Comparison of ENCODE assay signal across 15 cellular contexts in the genomic region with DNA sequence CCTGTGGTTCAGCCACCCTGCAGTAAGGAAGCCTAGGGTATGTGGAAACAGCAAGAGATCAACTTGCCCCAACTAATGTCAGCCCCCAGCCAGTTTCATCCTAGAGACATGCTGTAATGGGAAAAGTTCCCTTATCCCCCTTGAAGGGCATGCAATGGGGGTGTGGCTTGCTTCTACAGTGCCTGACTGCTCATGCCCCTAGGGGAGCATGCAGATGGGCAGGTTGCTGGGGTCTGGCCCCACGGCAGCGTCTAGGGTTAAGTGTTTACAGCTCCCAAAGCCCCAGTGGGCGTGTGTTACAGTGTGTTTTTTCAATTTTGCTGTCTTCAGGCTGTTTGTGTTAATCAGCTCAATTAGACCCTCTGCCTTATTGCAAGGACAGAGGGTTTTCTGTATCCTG.
DNase-seq lines count a peak whose midpoint lies in the region; ATAC-seq and TF ChIP-seq lines count a peak whose summit lies in the region.
"Had no signal": no experiment of that assay in that cellular context is flagged by ENCODE, and none has a peak within 500 bp of the region (broad histone marks: within the 10 kb centered on the region; RNA-seq: fewer than 3 reads in every experiment).

No MANE protein-coding gene starts in this region.

- intact Hi-C loops in spleen (cut with DNase I; ENCODE audit: low total_unique reads) = no loop called here

- H3K36me3 Mint-ChIP-seq in GM23338 (ENCODE audit: low read depth) = no peaks in the 10 kb centered on the region
- H3K36me3 Mint-ChIP-seq: CD14-positive monocyte; CD8-positive, alpha-beta T cell had no signal

- no peaks in the 10 kb centered on the region for H3F3A ChIP-seq in GM23338 (replicated peaks; ENCODE audit: low read depth)

- H3K4me2 ChIP-seq in GM23338 = no peak overlapping the region
- H3K4me2 ChIP-seq: A549 had no signal

- H2AFZ ChIP-seq in GM23338 = peak overlapping the region; percentile 32; the same call in 1 of the 2 replicates

- no peaks in the 10 kb centered on the region for H3K9me2 ChIP-seq in GM23338 (ENCODE audit: insufficient read depth)

- 48 to 85% (median 68%) methylated on average over 3 of the region's 3 CpGs for WGBS in spleen, 5 donors

- H4K20me1 ChIP-seq in GM23338 (replicated peaks; ENCODE audit: insufficient read depth) = no peaks in the 10 kb centered on the region

- H3K4me3 ChIP-seq in GM23338 (no peak overlapping the region), spleen (no peak overlapping the region)
- H3K4me3 ChIP-seq: A549 had no signal

- no peak overlapping the region for H3K27ac ChIP-seq in GM23338 (ENCODE audit: low read depth)
- no peak overlapping the region for H3K27ac ChIP-seq in spleen
- H3K27ac ChIP-seq: A549, HL-60 had no signal

- H3K27me3 ChIP-seq in GM23338 (ENCODE audit: insufficient read depth) (no peaks in the 10 kb centered on the region), spleen (replicated peaks in 1 of 7) (no peaks in the 10 kb centered on the region)

- TF ChIP-seq POLR2A in spleen (IDR thresholded peaks at IDR 0.05) = no peak

- H3K9me3 ChIP-seq in spleen = peaks cover 0 to 31% (median 17%) of the 10 kb centered on the region in 8 donors
- H3K9me3 ChIP-seq: A549 had no signal

- H3K27ac Mint-ChIP-seq in GM23338 = no peak overlapping the region
- H3K27ac Mint-ChIP-seq: CD14-positive monocyte; CD8-positive, alpha-beta T cell; HFFc6 had no signal

- H3K36me3 ChIP-seq in GM23338 (ENCODE audit: insufficient read depth) = no peaks in the 10 kb centered on the region
- H3K36me3 ChIP-seq in spleen = no peaks in the 10 kb centered on the region

- ATAC-seq in GM23338 (peak; percentile 45; the same call in 2 of the 3 replicates), GM19467 (IDR thresholded peaks at IDR 0.05; ENCODE audit: unreplicated experiment) (no peak)
- ATAC-seq: A549; CD8-positive, alpha-beta T cell had no signal

- no peak overlapping the region for H3K4me3 Mint-ChIP-seq in GM23338
- H3K4me3 Mint-ChIP-seq: CD14-positive monocyte; CD8-positive, alpha-beta T cell; HFFc6 had no signal

- H3K79me2 ChIP-seq in GM23338 (replicated peaks; ENCODE audit: insufficient read depth) = no peaks in the 10 kb centered on the region

- H3K4me1 Mint-ChIP-seq in GM23338 = no peaks in the 10 kb centered on the region
- H3K4me1 Mint-ChIP-seq: CD14-positive monocyte had no signal

- peaks cover 4% of the 10 kb centered on the region; the same call in 1 of the 3 replicates for H3K9me3 Mint-ChIP-seq in GM23338

- no peak for TF ChIP-seq CTCF in GM23338 (conservative IDR thresholded peaks at IDR 0.05; ENCODE audit: low read depth in 2 of 2)
- no peak for TF ChIP-seq CTCF in spleen (IDR thresholded peaks at IDR 0.05 in 8 of 11, conservative IDR thresholded peaks at IDR 0.05 in 3 of 11)

- H3K4me1 ChIP-seq in GM23338 (ENCODE audit: insufficient read depth) (no peaks in the 10 kb centered on the region), spleen (no peaks in the 10 kb centered on the region)
- H3K4me1 ChIP-seq: A549 had no signal

- DNase-seq in GM23338 (ENCODE audit: low spot score) (no peak), NCI-H2171 treated with DMSO at 0.1 percent for 48 hours (lab: John Stamatoyannopoulos, UW) (peak; percentile 90), islet precursor cell (peak; percentile 50), spleen (peak; percentile 41), DMS114 treated with DMSO at 0.1 percent for 48 hours (lab: John Stamatoyannopoulos, UW; ENCODE audit: unreplicated experiment) (no peak), DMS53 (lab: John Stamatoyannopoulos, UW) (no peak)
- DNase-seq: CD8-positive, alpha-beta T cell; COR-L47; GOT3; HCEC 1CT; HFFc6 had no signal

- no peaks in the 10 kb centered on the region for H3K27me3 Mint-ChIP-seq in GM23338 (ENCODE audit: insufficient read depth, low read depth, poor library complexity)

TF ChIP-seq in GM23338, 12 proteins besides CTCF, POLR2A, EP300 and RAD21 (continues in another document):
- no peak for TF ChIP-seq EZH2 (IDR thresholded peaks at IDR 0.05; ENCODE audit: low read depth, unreplicated experiment)
- TF ChIP-seq, protein P1, sequence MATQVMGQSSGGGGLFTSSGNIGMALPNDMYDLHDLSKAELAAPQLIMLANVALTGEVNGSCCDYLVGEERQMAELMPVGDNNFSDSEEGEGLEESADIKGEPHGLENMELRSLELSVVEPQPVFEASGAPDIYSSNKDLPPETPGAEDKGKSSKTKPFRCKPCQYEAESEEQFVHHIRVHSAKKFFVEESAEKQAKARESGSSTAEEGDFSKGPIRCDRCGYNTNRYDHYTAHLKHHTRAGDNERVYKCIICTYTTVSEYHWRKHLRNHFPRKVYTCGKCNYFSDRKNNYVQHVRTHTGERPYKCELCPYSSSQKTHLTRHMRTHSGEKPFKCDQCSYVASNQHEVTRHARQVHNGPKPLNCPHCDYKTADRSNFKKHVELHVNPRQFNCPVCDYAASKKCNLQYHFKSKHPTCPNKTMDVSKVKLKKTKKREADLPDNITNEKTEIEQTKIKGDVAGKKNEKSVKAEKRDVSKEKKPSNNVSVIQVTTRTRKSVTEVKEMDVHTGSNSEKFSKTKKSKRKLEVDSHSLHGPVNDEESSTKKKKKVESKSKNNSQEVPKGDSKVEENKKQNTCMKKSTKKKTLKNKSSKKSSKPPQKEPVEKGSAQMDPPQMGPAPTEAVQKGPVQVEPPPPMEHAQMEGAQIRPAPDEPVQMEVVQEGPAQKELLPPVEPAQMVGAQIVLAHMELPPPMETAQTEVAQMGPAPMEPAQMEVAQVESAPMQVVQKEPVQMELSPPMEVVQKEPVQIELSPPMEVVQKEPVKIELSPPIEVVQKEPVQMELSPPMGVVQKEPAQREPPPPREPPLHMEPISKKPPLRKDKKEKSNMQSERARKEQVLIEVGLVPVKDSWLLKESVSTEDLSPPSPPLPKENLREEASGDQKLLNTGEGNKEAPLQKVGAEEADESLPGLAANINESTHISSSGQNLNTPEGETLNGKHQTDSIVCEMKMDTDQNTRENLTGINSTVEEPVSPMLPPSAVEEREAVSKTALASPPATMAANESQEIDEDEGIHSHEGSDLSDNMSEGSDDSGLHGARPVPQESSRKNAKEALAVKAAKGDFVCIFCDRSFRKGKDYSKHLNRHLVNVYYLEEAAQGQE (IDR thresholded peaks at IDR 0.05; ENCODE audit: unreplicated experiment) = no peak
- TF ChIP-seq JUNB (IDR thresholded peaks at IDR 0.05; ENCODE audit: unreplicated experiment) = no peak
- no peak for TF ChIP-seq ETS1 (IDR thresholded peaks at IDR 0.05)
- TF ChIP-seq NANOG (IDR thresholded peaks at IDR 0.05; ENCODE audit: borderline replicate concordance) = no peak
- TF ChIP-seq EZH2phosphoT487 (IDR thresholded peaks at IDR 0.05; ENCODE audit: unreplicated experiment) = no peak

Comparison
In these comparisons a context has a peak if more than half of its experiments do, and no peak if none do; other contexts are left out.
1. DNase-seq: peak in NCI-H2171 treated with DMSO at 0.1 percent for 48 hours (single experiment), islet precursor cell (single experiment) and spleen (single experiment); none in GM23338 (single experiment), DMS114 treated with DMSO at 0.1 percent for 48 hours (single experiment) and DMS53 (single experiment).